ENCODE assay signal across 8 cellular contexts in the genomic region with DNA sequence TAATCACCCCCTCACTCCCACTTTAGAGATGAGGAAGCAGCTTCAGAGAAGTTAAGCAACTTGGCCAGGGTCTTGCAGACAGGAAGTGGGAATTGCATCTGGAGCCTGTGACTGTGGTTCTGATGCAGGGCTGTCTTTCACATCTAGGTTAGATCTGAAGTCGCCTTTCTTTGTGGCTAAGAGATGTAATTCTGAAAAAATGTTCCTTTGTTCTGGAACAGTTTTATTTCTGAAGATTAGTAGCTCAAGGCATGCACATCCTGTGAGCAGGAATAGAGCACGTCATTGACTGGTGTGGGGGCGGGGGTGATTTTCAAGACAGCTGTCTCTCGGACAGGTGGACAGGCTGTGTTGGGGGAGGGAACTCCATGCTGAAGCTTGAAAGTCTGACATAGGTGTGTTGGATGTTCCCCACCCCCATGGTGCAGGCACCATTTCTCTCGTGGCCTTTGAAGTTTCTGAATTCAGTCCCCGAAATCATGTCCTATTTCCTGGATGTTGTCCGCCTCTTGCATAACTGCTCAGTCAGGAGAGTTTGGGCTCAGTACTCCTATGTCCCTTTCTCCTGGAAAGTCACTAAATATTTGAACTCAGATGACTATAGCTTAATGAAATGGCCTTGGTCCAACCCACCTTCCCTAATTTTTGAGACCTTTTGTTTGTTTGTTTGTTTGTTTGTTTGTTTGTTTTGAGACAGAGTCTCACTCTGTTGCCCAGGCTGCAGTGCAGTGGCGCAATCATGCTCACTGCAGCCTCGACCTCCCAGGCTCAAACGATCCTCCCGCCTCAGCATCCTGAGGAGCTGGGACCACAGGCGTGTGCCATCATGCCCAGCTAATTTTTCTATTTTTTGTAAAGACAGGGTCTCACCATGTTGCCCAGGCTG. TPM values are rescaled to one million over a fixed set of nuclear protein-coding genes. Genes with fewer than 3 reads are reported as not detected.
DNase-seq lines count a peak whose midpoint lies in the region; ATAC-seq, FAIRE-seq and TF ChIP-seq lines count a peak whose summit lies in the region.
"Had no signal": no experiment of that assay in that cellular context is flagged by ENCODE, and none has a peak within 500 bp of the region (broad histone marks: within the 10 kb centered on the region; RNA-seq: fewer than 3 reads in every experiment).

No MANE protein-coding gene starts in this region.

- H3K36me3 ChIP-seq in OCI-LY3 (replicated peaks; ENCODE audit: low read depth, low read length) (no peaks in the 10 kb centered on the region), neutrophil (no peaks in the 10 kb centered on the region)
- H3K36me3 ChIP-seq in CD8-positive, alpha-beta T cell (ENCODE audit: insufficient read depth, low read length): no peaks in the 10 kb centered on the region
- H3K36me3 ChIP-seq: pancreas had no signal

- no peak overlapping the region for H3K4me3 ChIP-seq in OCI-LY3 (ENCODE audit: low read length)
- peak overlapping the region in 1 of 2 experiments; percentile 42 for H3K4me3 ChIP-seq in neutrophil (ENCODE audit: low read depth in 1 of 2, low read length in 1 of 2)
- no peak overlapping the region for H3K4me3 ChIP-seq in CD8-positive, alpha-beta T cell (ENCODE audit: low read depth, low read length)
- H3K4me3 ChIP-seq: pancreas had no signal

- peak; percentile 76 for FAIRE-seq in GM18507 (lab: Jason Lieb, UNC)
- FAIRE-seq: pancreas had no signal

- no peak for ATAC-seq in CD8-positive, alpha-beta T cell

- CTCF ChIA-PET in CD8-positive, alpha-beta T cell (lab: Charles Lee): interaction anchor here (0.6 kb wide), 1 partner anchor 295 kb away, joined by 3 read pairs; no protein-coding TSS in a partner anchor

- TF ChIP-seq CTCF in OCI-LY3 (IDR thresholded peaks at IDR 0.05; ENCODE audit: low read depth, low read length) (no peak), neutrophil (IDR thresholded peaks at IDR 0.05) (no peak), osteocyte (IDR thresholded peaks at IDR 0.05) (no peak)
- TF ChIP-seq CTCF in CD8-positive, alpha-beta T cell (IDR thresholded peaks at IDR 0.05): no peak

- DNase-seq in GM18507 (ENCODE audit: extremely low spot score, insufficient read length, low read depth): no peak
- DNase-seq in dermis blood vessel endothelial cell: peak; percentile 36
- no peak for DNase-seq in osteocyte (ENCODE audit: extremely low spot score, unreplicated experiment)
- DNase-seq in CD8-positive, alpha-beta T cell: no peak
- DNase-seq in posterior vena cava (ENCODE audit: low spot score): no peak

- peak overlapping the region; percentile 78 for H3K4me2 ChIP-seq in OCI-LY3 (ENCODE audit: low read length)

- H3K4me1 ChIP-seq in OCI-LY3 (ENCODE audit: low read length) (peaks cover 45% of the 10 kb centered on the region), neutrophil (ENCODE audit: control insufficient read depth in 1 of 2, insufficient read depth in 1 of 2, low read depth in 1 of 2, low read length in 1 of 2) (peaks cover 28 to 34% of the 10 kb centered on the region in 2 experiments)
- peaks cover 19% of the 10 kb centered on the region for H3K4me1 ChIP-seq in CD8-positive, alpha-beta T cell (ENCODE audit: insufficient read depth, low read length)

- no peaks in the 10 kb centered on the region for H3K9me3 Mint-ChIP-seq in osteocyte (ENCODE audit: unreplicated experiment)
- no peaks in the 10 kb centered on the region for H3K9me3 Mint-ChIP-seq in CD8-positive, alpha-beta T cell

- peaks cover 10% of the 10 kb centered on the region for H3K27me3 Mint-ChIP-seq in osteocyte (ENCODE audit: unreplicated experiment)
- H3K27me3 Mint-ChIP-seq in CD8-positive, alpha-beta T cell (ENCODE audit: low read depth): no peaks in the 10 kb centered on the region

- POLR2A ChIA-PET in CD8-positive, alpha-beta T cell (lab: Charles Lee): interaction anchor here (1.6 kb wide), 1 partner anchor 20 kb away, joined by 5 read pairs; no protein-coding TSS in a partner anchor

- no peak overlapping the region for H3K4me3 Mint-ChIP-seq in osteocyte (ENCODE audit: unreplicated experiment)
- H3K4me3 Mint-ChIP-seq in CD8-positive, alpha-beta T cell: no peak overlapping the region

- no peak overlapping the region for H2AFZ ChIP-seq in OCI-LY3 (ENCODE audit: low read depth, low read length)

- H3K9ac ChIP-seq in OCI-LY3 (ENCODE audit: low read length): no peak overlapping the region

- peaks cover 35% of the 10 kb centered on the region for H3K4me1 Mint-ChIP-seq in osteocyte (ENCODE audit: unreplicated experiment)
- peaks cover 15% of the 10 kb centered on the region for H3K4me1 Mint-ChIP-seq in CD8-positive, alpha-beta T cell (ENCODE audit: low read depth)

- intact Hi-C loops in CD8-positive, alpha-beta T cell (cut with DNase I, micrococcal nuclease): no loop called here
- intact Hi-C loops in posterior vena cava (cut with DNase I): no loop called here

- no peaks in the 10 kb centered on the region for H3K27me3 ChIP-seq in OCI-LY3 (ENCODE audit: low read depth, low read length)
- H3K27me3 ChIP-seq in neutrophil: no peaks in the 10 kb centered on the region
- H3K27me3 ChIP-seq in CD8-positive, alpha-beta T cell (ENCODE audit: insufficient read depth, low read length): no peaks in the 10 kb centered on the region
- H3K27me3 ChIP-seq: pancreas had no signal

- H3K79me2 ChIP-seq in OCI-LY3 (ENCODE audit: low read length): no peaks in the 10 kb centered on the region

- no peaks in the 10 kb centered on the region for H3K9me3 ChIP-seq in OCI-LY3 (ENCODE audit: insufficient read depth, low read length)
- H3K9me3 ChIP-seq in neutrophil: no peaks in the 10 kb centered on the region
- H3K9me3 ChIP-seq in CD8-positive, alpha-beta T cell (ENCODE audit: low read length): no peaks in the 10 kb centered on the region
- H3K9me3 ChIP-seq: pancreas had no signal

- H3K27ac Mint-ChIP-seq in osteocyte (ENCODE audit: unreplicated experiment): no peak overlapping the region
- no peak overlapping the region for H3K27ac Mint-ChIP-seq in CD8-positive, alpha-beta T cell

- H3K36me3 Mint-ChIP-seq in osteocyte (ENCODE audit: unreplicated experiment): no peaks in the 10 kb centered on the region
- no peaks in the 10 kb centered on the region for H3K36me3 Mint-ChIP-seq in CD8-positive, alpha-beta T cell

- H4K20me1 ChIP-seq in OCI-LY3 (ENCODE audit: insufficient read depth, low read length): no peaks in the 10 kb centered on the region

- no peak overlapping the region for H3K27ac ChIP-seq in OCI-LY3 (ENCODE audit: low read length)
- peak overlapping the region; percentile 84 for H3K27ac ChIP-seq in neutrophil
- no peak overlapping the region for H3K27ac ChIP-seq in CD8-positive, alpha-beta T cell (ENCODE audit: low read depth, low read length)

RNA-seq across cellular contexts. Expression of a gene that starts 21.0 kb away (rescaled TPM):
- total RNA-seq in dermis blood vessel endothelial cell (88.0 and 132 TPM in 2 replicates), osteocyte (251 and 285 TPM in 2 replicates), posterior vena cava (100 to 1,000 TPM in 1 of 2 donors, 10 to 100 TPM in 1; 99.7 to 106 TPM)
- 100 to 1,000 TPM; 191 to 201 TPM for total RNA-seq in CD8-positive, alpha-beta T cell

RNA-seq across cellular contexts. Expression of a gene that starts 45.9 kb away (rescaled TPM):
- total RNA-seq in dermis blood vessel endothelial cell: not detected in 2 replicates
- not detected in 2 replicates for total RNA-seq in osteocyte
- total RNA-seq in CD8-positive, alpha-beta T cell: not detected
- not detected for total RNA-seq in posterior vena cava

RNA-seq across cellular contexts. Expression of a gene that starts 50.9 kb away (rescaled TPM):
- total RNA-seq in dermis blood vessel endothelial cell (10.9 and 11.4 TPM in 2 replicates), osteocyte (not detected in 2 replicates), posterior vena cava (under 1 TPM in 1 of 2 donors, not detected in 1; 0.60 TPM)
- under 1 TPM in 1 of 2 experiments, not detected in 1; 0.19 TPM for total RNA-seq in CD8-positive, alpha-beta T cell
